Comparison of ENCODE assay signal across 1 cellular context in genomic region chr4:108018038-108018883, GRCh38.
TF ChIP-seq lines count a peak whose summit lies in the region.

No MANE protein-coding gene starts in this region.

TF ChIP-seq in WTC11, 78 proteins besides CTCF, POLR2A, EP300 and RAD21 (continued from another document):
- TF ChIP-seq ZNF425 (CRISPR knock-in tag; conservative IDR thresholded peaks at IDR 0.05) (no peak), AR (CRISPR knock-in tag; IDR thresholded peaks at IDR 0.05) (no peak), ZNF219 (CRISPR knock-in tag; IDR thresholded peaks at IDR 0.05; ENCODE audit: borderline replicate concordance) (no peak), NFE2L1 (CRISPR knock-in tag; IDR thresholded peaks at IDR 0.05) (no peak), EMX1 (CRISPR knock-in tag; IDR thresholded peaks at IDR 0.05) (no peak), HMGA2 (CRISPR knock-in tag; IDR thresholded peaks at IDR 0.05) (no peak)
